9 cellular contexts compared by ENCODE assay signal in the genomic region with DNA sequence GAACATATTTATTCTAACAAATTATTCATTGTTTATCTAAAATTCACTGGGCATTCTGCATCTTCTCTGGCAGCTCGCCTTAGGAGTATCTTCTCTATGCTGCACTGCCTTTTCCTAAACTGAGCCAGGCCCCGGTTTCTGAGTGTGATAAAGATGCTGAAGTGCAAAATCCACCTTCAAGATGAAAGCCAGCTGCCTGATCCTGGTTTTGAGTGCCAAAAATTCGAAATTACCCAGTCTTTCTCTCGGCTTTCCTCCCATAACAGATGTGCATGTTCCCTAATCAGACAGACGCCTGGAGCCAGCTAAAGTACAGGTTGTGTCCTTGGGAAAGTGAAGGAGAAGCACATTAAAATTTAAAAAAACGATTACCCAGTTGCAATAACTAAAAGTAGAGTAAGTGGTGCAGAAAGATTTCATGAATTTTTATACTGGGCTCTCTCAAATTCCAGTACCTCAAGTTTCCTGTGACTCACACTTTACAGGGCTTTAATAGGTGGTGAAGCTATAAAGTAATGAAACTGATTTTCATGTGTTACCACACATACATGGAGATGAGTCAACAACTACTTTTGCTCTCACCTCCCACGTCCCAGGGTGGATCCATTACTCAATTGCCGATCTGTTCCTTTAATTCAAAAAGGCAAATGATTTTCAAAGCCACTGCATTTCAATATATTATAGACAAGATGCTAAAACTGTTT.
DNase-seq lines count a peak whose midpoint lies in the region; ATAC-seq and TF ChIP-seq lines count a peak whose summit lies in the region.
"Had no signal": no experiment of that assay in that cellular context is flagged by ENCODE, and none has a peak within 500 bp of the region (broad histone marks: within the 10 kb centered on the region; RNA-seq: fewer than 3 reads in every experiment).

No MANE protein-coding gene starts in this region.

- no peak overlapping the region for H3K4me3 ChIP-seq in tibial artery

- TF ChIP-seq CTCF in tibial artery (IDR thresholded peaks at IDR 0.05) = no peak

- intact Hi-C loops in tibial artery (cut with DNase I; ENCODE audit: low total_unique reads) = no loop called here

- H3K9me3 Mint-ChIP-seq in activated CD8-positive, alpha-beta T cell treated with anti-CD3 and anti-CD28 coated beads, Interleukin-2, amount 10 ng/mL, durations not matched to agents 7 days and 5 days (ENCODE audit: insufficient read depth) = no peaks in the 10 kb centered on the region
- H3K9me3 Mint-ChIP-seq: CD4-positive, CD25-positive, alpha-beta regulatory T cell had no signal

- H3K27me3 ChIP-seq in tibial artery = no peaks in the 10 kb centered on the region

- no peaks in the 10 kb centered on the region for H3K9me3 ChIP-seq in tibial artery

- peaks cover 13% of the 10 kb centered on the region for H3K4me1 Mint-ChIP-seq in activated CD8-positive, alpha-beta T cell treated with anti-CD3 and anti-CD28 coated beads, Interleukin-2, amount 10 ng/mL, durations not matched to agents 7 days and 5 days (ENCODE audit: low read depth)

- H3K4me3 Mint-ChIP-seq in activated CD8-positive, alpha-beta T cell treated with anti-CD3 and anti-CD28 coated beads, Interleukin-2, amount 10 ng/mL, durations not matched to agents 7 days and 5 days = no peak overlapping the region
- H3K4me3 Mint-ChIP-seq: CD4-positive, CD25-positive, alpha-beta regulatory T cell had no signal

- ATAC-seq in HG03354 (IDR thresholded peaks at IDR 0.05; ENCODE audit: poor library complexity, severe bottlenecking, unreplicated experiment) = peak; percentile 79
- ATAC-seq in activated CD8-positive, alpha-beta T cell treated with anti-CD3 and anti-CD28 coated beads, Interleukin-2, amount 10 ng/mL, durations not matched to agents 7 days and 5 days = peak; percentile 74

- no peak overlapping the region for H3K27ac ChIP-seq in tibial artery

- CTCF ChIA-PET in activated CD8-positive, alpha-beta T cell treated with anti-CD3 and anti-CD28 coated beads, Interleukin-2, amount 10 ng/mL, durations not matched to agents 7 days and 5 days (lab: Charles Lee) = interaction anchor here (0.7 to 2.4 kb wide), 4 partner anchors 8 to 308 kb away, joined by 3 to 15 read pairs (median 4); a partner anchor contains a TSS

- no peak overlapping the region for H3K27ac Mint-ChIP-seq in activated CD8-positive, alpha-beta T cell treated with anti-CD3 and anti-CD28 coated beads, Interleukin-2, amount 10 ng/mL, durations not matched to agents 7 days and 5 days
- H3K27ac Mint-ChIP-seq: CD4-positive, CD25-positive, alpha-beta regulatory T cell had no signal

- H3K4me1 ChIP-seq in tibial artery = peaks cover 0 to 14% (median 6%) of the 10 kb centered on the region in 4 donors

- peaks cover 19% of the 10 kb centered on the region for H3K27me3 Mint-ChIP-seq in activated CD8-positive, alpha-beta T cell treated with anti-CD3 and anti-CD28 coated beads, Interleukin-2, amount 10 ng/mL, durations not matched to agents 7 days and 5 days (ENCODE audit: low read depth)

- POLR2A ChIA-PET in activated CD8-positive, alpha-beta T cell treated with anti-CD3 and anti-CD28 coated beads, Interleukin-2, amount 10 ng/mL, durations not matched to agents 7 days and 5 days (lab: Charles Lee) = interaction anchor here (1.0 kb wide), 1 partner anchor 9 kb away, joined by 3 read pairs; no protein-coding TSS in a partner anchor

- H3K36me3 ChIP-seq in tibial artery = no peaks in the 10 kb centered on the region

- H3K36me3 Mint-ChIP-seq in activated CD8-positive, alpha-beta T cell treated with anti-CD3 and anti-CD28 coated beads, Interleukin-2, amount 10 ng/mL, durations not matched to agents 7 days and 5 days (ENCODE audit: low read depth) = no peaks in the 10 kb centered on the region
- H3K36me3 Mint-ChIP-seq: CD4-positive, CD25-positive, alpha-beta regulatory T cell had no signal

- DNase-seq in activated CD4-positive, alpha-beta T cell treated with anti-CD3 and anti-CD28 coated beads for 24 hours (ENCODE audit: low read depth in 2 of 2) = peak; percentile 39 to 48
- DNase-seq in activated CD4-positive, alpha-beta T cell treated with anti-CD3 and anti-CD28 coated beads for 1 hour = no peak
- DNase-seq in activated CD8-positive, alpha-beta T cell treated with anti-CD3 and anti-CD28 coated beads, Interleukin-2, amount 10 ng/mL, durations not matched to agents 7 days and 5 days = peak; percentile 32
- DNase-seq in globus pallidus (ENCODE audit: low spot score) (peak; percentile 5), tibial artery (no peak), COLO668 (lab: John Stamatoyannopoulos, UW; ENCODE audit: unreplicated experiment) (no peak)
- peak; percentile 7 to 8 for DNase-seq in stimulated activated CD8-positive, alpha-beta memory T cell treated with anti-CD3 and anti-CD28 coated beads, Interleukin-4, amount 100 ng/mL, for 4 hours (ENCODE audit: low read depth in 2 of 2, low spot score in 1 of 2)

Comparison
In these comparisons a context has a peak if more than half of its experiments do, and no peak if none do; other contexts are left out.
1. DNase-seq: peak in activated CD4-positive, alpha-beta T cell treated with anti-CD3 and anti-CD28 coated beads for 24 hours (2 of 2), activated CD8-positive, alpha-beta T cell treated with anti-CD3 and anti-CD28 coated beads, Interleukin-2, amount 10 ng/mL, durations not matched to agents 7 days and 5 days (single experiment), globus pallidus (single experiment) and stimulated activated CD8-positive, alpha-beta memory T cell treated with anti-CD3 and anti-CD28 coated beads, Interleukin-4, amount 100 ng/mL, for 4 hours (2 of 2); none in activated CD4-positive, alpha-beta T cell treated with anti-CD3 and anti-CD28 coated beads for 1 hour (single experiment), tibial artery (0 of 2) and COLO668 (single experiment).